27 cellular contexts compared by ENCODE assay signal in the genomic region with DNA sequence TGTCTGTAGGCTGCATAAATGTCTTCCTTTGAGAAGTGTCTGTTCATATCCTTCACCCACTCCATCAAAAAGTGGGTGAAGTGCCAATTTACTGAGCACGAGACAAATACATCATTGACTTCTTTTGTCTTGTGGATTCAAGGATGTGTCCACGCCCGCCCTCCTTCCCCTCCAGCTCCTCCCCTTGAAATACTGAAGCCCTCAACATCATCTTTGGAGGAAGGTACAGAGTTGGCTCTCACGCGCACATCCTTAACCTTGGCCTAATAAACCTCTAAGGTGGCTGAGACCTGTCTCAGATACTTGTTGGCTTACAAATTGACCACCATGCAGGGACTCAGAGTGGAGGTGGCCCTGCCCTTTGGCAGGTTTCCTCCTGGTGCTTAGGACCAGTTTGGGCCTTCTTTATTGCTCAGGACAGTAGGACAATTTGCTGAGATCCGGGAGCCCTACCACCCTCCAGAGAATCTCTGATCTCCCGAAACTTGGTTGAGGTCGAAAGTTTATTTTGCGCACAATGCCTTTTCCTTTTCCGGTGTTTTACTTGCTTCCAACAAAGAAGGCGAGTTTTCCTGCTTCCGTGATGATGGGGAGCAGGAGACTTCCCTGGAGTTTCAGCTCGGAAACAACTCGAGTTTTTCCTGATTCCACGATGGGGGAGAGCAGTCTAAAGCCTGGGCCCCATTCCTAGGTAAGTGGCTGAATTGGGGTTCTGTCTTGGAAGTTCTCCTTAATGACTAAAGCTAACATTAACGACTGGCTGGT. TPM values are rescaled to one million over a fixed set of nuclear protein-coding genes. Genes with fewer than 3 reads are reported as not detected.
DNase-seq lines count a peak whose midpoint lies in the region; ATAC-seq, FAIRE-seq and TF ChIP-seq lines count a peak whose summit lies in the region.
"Had no signal": no experiment of that assay in that cellular context is flagged by ENCODE, and none has a peak within 500 bp of the region (broad histone marks: within the 10 kb centered on the region; RNA-seq: fewer than 3 reads in every experiment).

No MANE protein-coding gene starts in this region.

- peak overlapping the region; percentile 41 for H3K27ac Mint-ChIP-seq in astrocyte (ENCODE audit: unreplicated experiment)
- no peak overlapping the region for H3K27ac Mint-ChIP-seq in activated naive CD4-positive, alpha-beta T cell treated with anti-CD3 and anti-CD28 coated beads for 36 hours
- no peak overlapping the region for H3K27ac Mint-ChIP-seq in CD8-positive, alpha-beta memory T cell
- H3K27ac Mint-ChIP-seq: B cell; CD8-positive, alpha-beta T cell had no signal

- no peaks in the 10 kb centered on the region for H3K27me3 Mint-ChIP-seq in astrocyte (ENCODE audit: low read depth, unreplicated experiment)
- H3K27me3 Mint-ChIP-seq in activated naive CD4-positive, alpha-beta T cell treated with anti-CD3 and anti-CD28 coated beads for 36 hours (ENCODE audit: low read depth): no peaks in the 10 kb centered on the region
- no peaks in the 10 kb centered on the region for H3K27me3 Mint-ChIP-seq in CD8-positive, alpha-beta memory T cell
- H3K27me3 Mint-ChIP-seq: B cell had no signal

- H4K20me1 ChIP-seq in astrocyte (ENCODE audit: insufficient read depth, low read length): no peaks in the 10 kb centered on the region

- no peak overlapping the region for H3K9ac ChIP-seq in astrocyte (ENCODE audit: low read length)

- H3K27ac ChIP-seq in heart left ventricle (peak overlapping the region in 11 of 12 donors; percentile 19 to 85 (median 64)), right atrium auricular region (no peak overlapping the region), 22Rv1 (peak overlapping the region; percentile 86), astrocyte (ENCODE audit: low read depth, low read length) (no peak overlapping the region), lower lobe of right lung (peak overlapping the region; percentile 61)
- no peak overlapping the region for H3K27ac ChIP-seq in CD8-positive, alpha-beta memory T cell (ENCODE audit: low read depth, low read length)
- H3K27ac ChIP-seq: C4-2B had no signal

- peak overlapping the region in 5 of 12 donors; percentile 1 to 32 (median 14) for H3K4me3 ChIP-seq in heart left ventricle
- H3K4me3 ChIP-seq in right atrium auricular region: no peak overlapping the region
- no peak overlapping the region for H3K4me3 ChIP-seq in astrocyte (ENCODE audit: insufficient read depth, low read depth, low read length)
- H3K4me3 ChIP-seq in lower lobe of right lung: peak overlapping the region; percentile 1
- H3K4me3 ChIP-seq in CD8-positive, alpha-beta memory T cell (ENCODE audit: low read length): no peak overlapping the region

- H3K9me3 ChIP-seq in heart left ventricle (no peaks in the 10 kb centered on the region), right atrium auricular region (no peaks in the 10 kb centered on the region), astrocyte (ENCODE audit: insufficient read depth, low read depth, low read length) (no peaks in the 10 kb centered on the region), lower lobe of right lung (no peaks in the 10 kb centered on the region)
- H3K9me3 ChIP-seq in CD8-positive, alpha-beta memory T cell (ENCODE audit: low read length): no peaks in the 10 kb centered on the region

- DNase-seq in heart left ventricle (no peak), right atrium auricular region (ENCODE audit: low spot score) (no peak), astrocyte (ENCODE audit: low read depth) (no peak), lower lobe of right lung (no peak)
- no peak for DNase-seq in activated naive CD4-positive, alpha-beta T cell treated with anti-CD3 and anti-CD28 coated beads for 36 hours
- DNase-seq in CD8-positive, alpha-beta memory T cell: no peak
- DNase-seq: Calu3; CD8-positive, alpha-beta T cell; DMS153; DND-41; HCEC 1CT; IMR-90; KG1; MM.1S; NCI-H2029; NCI-H2171; NCI-H226; NCI-H510A; NCI-H69; RPMI8226; SHP77 treated with DMSO at 0.1 percent for 48 hours had no signal

- WGBS in heart left ventricle, 4 donors: 71 to 80% (median 74%) methylated on average over 16 of the region's 16 CpGs

- no peak for TF ChIP-seq POLR2A in heart left ventricle (IDR thresholded peaks at IDR 0.05)

- H3K9me3 Mint-ChIP-seq in astrocyte (ENCODE audit: unreplicated experiment): peaks cover 1% of the 10 kb centered on the region
- no peaks in the 10 kb centered on the region for H3K9me3 Mint-ChIP-seq in activated naive CD4-positive, alpha-beta T cell treated with anti-CD3 and anti-CD28 coated beads for 36 hours
- H3K9me3 Mint-ChIP-seq in CD8-positive, alpha-beta memory T cell: no peaks in the 10 kb centered on the region
- H3K9me3 Mint-ChIP-seq: CD8-positive, alpha-beta T cell had no signal

- H3K4me1 ChIP-seq in heart left ventricle (no peaks in the 10 kb centered on the region), right atrium auricular region (no peaks in the 10 kb centered on the region), astrocyte (ENCODE audit: insufficient read depth, low read length) (peaks cover 6% of the 10 kb centered on the region), lower lobe of right lung (peaks cover 6% of the 10 kb centered on the region)
- H3K4me1 ChIP-seq in CD8-positive, alpha-beta memory T cell (ENCODE audit: insufficient read depth, low read length): peaks cover 5% of the 10 kb centered on the region

- H3K36me3 Mint-ChIP-seq in astrocyte (ENCODE audit: low read depth, unreplicated experiment): peaks cover 26% of the 10 kb centered on the region
- H3K36me3 Mint-ChIP-seq in activated naive CD4-positive, alpha-beta T cell treated with anti-CD3 and anti-CD28 coated beads for 36 hours (ENCODE audit: low read depth): no peaks in the 10 kb centered on the region
- no peaks in the 10 kb centered on the region for H3K36me3 Mint-ChIP-seq in CD8-positive, alpha-beta memory T cell
- H3K36me3 Mint-ChIP-seq: CD8-positive, alpha-beta T cell had no signal

- H3K27me3 ChIP-seq in heart left ventricle (no peaks in the 10 kb centered on the region), right atrium auricular region (no peaks in the 10 kb centered on the region), astrocyte (ENCODE audit: insufficient read depth, low read length) (no peaks in the 10 kb centered on the region), lower lobe of right lung (ENCODE audit: low read depth) (no peaks in the 10 kb centered on the region)
- H3K27me3 ChIP-seq in CD8-positive, alpha-beta memory T cell (ENCODE audit: insufficient read depth, low read length, poor library complexity, severe bottlenecking): no peaks in the 10 kb centered on the region

- CTCF ChIA-PET in activated naive CD4-positive, alpha-beta T cell treated with anti-CD3 and anti-CD28 coated beads for 36 hours (lab: Charles Lee): interaction anchor here (1.0 kb wide), 1 partner anchor 31 kb away, joined by 3 read pairs; no protein-coding TSS in a partner anchor
- CTCF ChIA-PET in CD8-positive, alpha-beta memory T cell (lab: Charles Lee): no interaction called here

- POLR2A ChIA-PET in CD8-positive, alpha-beta memory T cell (lab: Charles Lee): no interaction called here

- TF ChIP-seq CTCF in heart left ventricle (IDR thresholded peaks at IDR 0.05) (no peak), right atrium auricular region (IDR thresholded peaks at IDR 0.05) (no peak), 22Rv1 (IDR thresholded peaks at IDR 0.05) (no peak), astrocyte (IDR thresholded peaks at IDR 0.05; ENCODE audit: insufficient read depth, low read depth, low read length) (no peak), lower lobe of right lung (IDR thresholded peaks at IDR 0.05) (no peak)

- H3K4me3 Mint-ChIP-seq in astrocyte (ENCODE audit: unreplicated experiment): no peak overlapping the region
- no peak overlapping the region for H3K4me3 Mint-ChIP-seq in activated naive CD4-positive, alpha-beta T cell treated with anti-CD3 and anti-CD28 coated beads for 36 hours
- no peak overlapping the region for H3K4me3 Mint-ChIP-seq in CD8-positive, alpha-beta memory T cell
- H3K4me3 Mint-ChIP-seq: B cell; CD8-positive, alpha-beta T cell had no signal

- peaks cover 8% of the 10 kb centered on the region for H3K4me1 Mint-ChIP-seq in astrocyte (ENCODE audit: low read depth, unreplicated experiment)
- peaks cover 23% of the 10 kb centered on the region for H3K4me1 Mint-ChIP-seq in activated naive CD4-positive, alpha-beta T cell treated with anti-CD3 and anti-CD28 coated beads for 36 hours (ENCODE audit: low read depth)
- no peaks in the 10 kb centered on the region for H3K4me1 Mint-ChIP-seq in CD8-positive, alpha-beta memory T cell

- ATAC-seq in heart left ventricle (peak in 1 of 4 donors; percentile 69), lower lobe of right lung (no peak), HG02763 (IDR thresholded peaks at IDR 0.05; ENCODE audit: unreplicated experiment) (no peak)
- ATAC-seq: CD8-positive, alpha-beta T cell had no signal

- H2AFZ ChIP-seq in astrocyte (ENCODE audit: low read depth, low read length): no peak overlapping the region

- no peak for FAIRE-seq in astrocyte (lab: Jason Lieb, UNC)
- FAIRE-seq: GM19239, H1 had no signal

- intact Hi-C loops in heart left ventricle (cut with DNase I): no loop called here
- intact Hi-C loops in lower lobe of right lung (cut with DNase I): no loop called here
- intact Hi-C loops in activated naive CD4-positive, alpha-beta T cell treated with anti-CD3 and anti-CD28 coated beads for 36 hours (cut with micrococcal nuclease): no loop called here

- H3K36me3 ChIP-seq in heart left ventricle: no peaks in the 10 kb centered on the region
- H3K36me3 ChIP-seq in right atrium auricular region: no peaks in the 10 kb centered on the region
- no peaks in the 10 kb centered on the region for H3K36me3 ChIP-seq in astrocyte (ENCODE audit: insufficient read depth, low read length)
- no peaks in the 10 kb centered on the region for H3K36me3 ChIP-seq in lower lobe of right lung
- H3K36me3 ChIP-seq in CD8-positive, alpha-beta memory T cell (ENCODE audit: insufficient read depth, low read length): no peaks in the 10 kb centered on the region

- no peaks in the 10 kb centered on the region for H3K79me2 ChIP-seq in astrocyte (ENCODE audit: insufficient read depth, low read length)

- no peak overlapping the region for H3K4me2 ChIP-seq in astrocyte (ENCODE audit: low read length)

RNA-seq across cellular contexts. Expression of gene CDK10, which starts 14.1 kb away (rescaled TPM):
- total RNA-seq in heart left ventricle: 10 to 100 TPM; 16.1 to 31.4 (median 20.0) TPM
- polyA plus RNA-seq in heart left ventricle: 10 to 100 TPM; 22.9 to 30.7 TPM
- 10 to 100 TPM; 13.8 to 20.2 TPM for total RNA-seq in right atrium auricular region
- 40.5 and 41.7 TPM in 2 replicates for total RNA-seq in astrocyte
- total RNA-seq in lower lobe of right lung: 79.6 TPM
- 100 to 1,000 TPM; 128 to 158 TPM for total RNA-seq in activated naive CD4-positive, alpha-beta T cell treated with anti-CD3 and anti-CD28 coated beads for 36 hours
- 10 to 100 TPM; 74.8 to 79.0 TPM for total RNA-seq in CD8-positive, alpha-beta memory T cell
- polyA plus RNA-seq in CD8-positive, alpha-beta memory T cell: 31.8 TPM

RNA-seq across cellular contexts. Expression of gene SPATA33, which starts 14.7 kb away (rescaled TPM):
- total RNA-seq in heart left ventricle (1 to 10 TPM in 8 of 9 donors, under 1 TPM in 1; 0.94 to 5.1 (median 3.0) TPM), right atrium auricular region (1 to 10 TPM; 1.1 to 2.2 TPM), astrocyte (11.8 and 12.3 TPM in 2 replicates), lower lobe of right lung (9.7 TPM)
- 1 to 10 TPM; 1.8 to 3.9 TPM for polyA plus RNA-seq in heart left ventricle
- 1 to 10 TPM; 6.5 to 7.0 TPM for total RNA-seq in activated naive CD4-positive, alpha-beta T cell treated with anti-CD3 and anti-CD28 coated beads for 36 hours
- total RNA-seq in CD8-positive, alpha-beta memory T cell: 10 to 100 TPM; 16.9 TPM
- polyA plus RNA-seq in CD8-positive, alpha-beta memory T cell: 2.3 TPM

RNA-seq across cellular contexts. Expression of gene CHMP1A, which starts 14.9 kb away (rescaled TPM):
- total RNA-seq in heart left ventricle (10 to 100 TPM; 35.1 to 85.1 (median 44.6) TPM), right atrium auricular region (10 to 100 TPM; 39.0 to 73.3 TPM), astrocyte (84.2 and 85.7 TPM in 2 replicates), lower lobe of right lung (70.4 TPM)
- polyA plus RNA-seq in heart left ventricle: 10 to 100 TPM; 29.3 to 86.3 TPM
- 10 to 100 TPM; 46.8 to 48.4 TPM for total RNA-seq in activated naive CD4-positive, alpha-beta T cell treated with anti-CD3 and anti-CD28 coated beads for 36 hours
- 10 to 100 TPM; 81.4 to 94.0 TPM for total RNA-seq in CD8-positive, alpha-beta memory T cell
- 72.1 TPM for polyA plus RNA-seq in CD8-positive, alpha-beta memory T cell

RNA-seq across cellular contexts. Expression of gene SPATA2L, which starts 29.1 kb away (rescaled TPM):
- total RNA-seq in heart left ventricle (10 to 100 TPM in 1 of 9 donors, 1 to 10 TPM in 8; 2.0 to 14.1 (median 4.0) TPM), right atrium auricular region (10 to 100 TPM in 1 of 2 donors, 1 to 10 TPM in 1; 5.9 to 12.7 TPM), astrocyte (9.8 and 10.8 TPM in 2 replicates), lower lobe of right lung (10.3 TPM)
- polyA plus RNA-seq in heart left ventricle: 10 to 100 TPM in 1 of 2 donors, 1 to 10 TPM in 1; 1.9 to 15.0 TPM
- 1 to 10 TPM in 1 of 2 experiments, under 1 TPM in 1; 0.93 to 1.2 TPM for total RNA-seq in activated naive CD4-positive, alpha-beta T cell treated with anti-CD3 and anti-CD28 coated beads for 36 hours
- total RNA-seq in CD8-positive, alpha-beta memory T cell: 1 to 10 TPM; 7.0 to 7.6 TPM
- polyA plus RNA-seq in CD8-positive, alpha-beta memory T cell: 10.3 TPM

RNA-seq across cellular contexts. Expression of gene VPS9D1, which starts 48.3 kb away (rescaled TPM):
- 10 to 100 TPM in 6 of 9 donors, 1 to 10 TPM in 3; 7.6 to 17.0 (median 11.0) TPM for total RNA-seq in heart left ventricle
- 10 to 100 TPM in 1 of 2 donors, 1 to 10 TPM in 1; 7.3 to 20.2 TPM for polyA plus RNA-seq in heart left ventricle
- total RNA-seq in right atrium auricular region: 10 to 100 TPM in 1 of 2 donors, 1 to 10 TPM in 1; 7.3 to 11.3 TPM
- 11.3 and 12.4 TPM in 2 replicates for total RNA-seq in astrocyte
- total RNA-seq in lower lobe of right lung: 15.6 TPM
- total RNA-seq in activated naive CD4-positive, alpha-beta T cell treated with anti-CD3 and anti-CD28 coated beads for 36 hours: 1 to 10 TPM in 1 of 2 experiments, under 1 TPM in 1; 0.91 to 1.4 TPM
- total RNA-seq in CD8-positive, alpha-beta memory T cell: 1 to 10 TPM; 3.7 to 4.0 TPM
- 1.6 TPM for polyA plus RNA-seq in CD8-positive, alpha-beta memory T cell

Comparison
In these comparisons a context has a peak if more than half of its experiments do, and no peak if none do; other contexts are left out.
1. H3K27ac ChIP-seq: peak in heart left ventricle (11 of 12), 22Rv1 (single experiment) and lower lobe of right lung (single experiment); none in right atrium auricular region (0 of 2), astrocyte (single experiment) and CD8-positive, alpha-beta memory T cell (single experiment).